Comparison of ENCODE assay signal across 10 cellular contexts in genomic region chr6:56524891-56525703, GRCh38.
DNase-seq lines count a peak whose midpoint lies in the region; ATAC-seq and TF ChIP-seq lines count a peak whose summit lies in the region.
"Had no signal": no experiment of that assay in that cellular context is flagged by ENCODE, and none has a peak within 500 bp of the region (broad histone marks: within the 10 kb centered on the region; RNA-seq: fewer than 3 reads in every experiment).

No MANE protein-coding gene starts in this region.

- BruUV-seq in PC-9 (replicated peaks; lab: Mats Ljungman, UMichigan), result no TSS peak

- peak; percentile 68 to 89 for ATAC-seq in left cardiac atrium
- ATAC-seq in HG02763 (IDR thresholded peaks at IDR 0.05; ENCODE audit: unreplicated experiment), result no peak
- ATAC-seq in GM21619 (IDR thresholded peaks at IDR 0.05; ENCODE audit: unreplicated experiment), result no peak

- POLR2A ChIA-PET in RWPE1 (lab: Yijun Ruan, JAX; ENCODE audit: low non-redundant PET) (no interaction called here), PC-9 (lab: Charles Lee; ENCODE audit: unreplicated experiment) (interaction anchor here (0.6 kb wide), 1 partner anchor 944 kb away, joined by 5 read pairs; no protein-coding TSS in a partner anchor)

- H3K9me2 ChIP-seq in PC-9 (ENCODE audit: insufficient read depth), result no peaks in the 10 kb centered on the region

- H3K27me3 ChIP-seq in PC-9 (ENCODE audit: insufficient read depth, low read depth), result no peaks in the 10 kb centered on the region

- no peaks in the 10 kb centered on the region for H3K79me2 ChIP-seq in PC-9 (ENCODE audit: low read depth)

- DNase-seq in EL (peak; percentile 93), left cardiac atrium (no peak), skeletal muscle cell (ENCODE audit: low read depth) (peak; percentile 91), RWPE1 (ENCODE audit: low spot score) (no peak), PC-9 (no peak)
- DNase-seq: activated CD4-positive, alpha-beta T cell treated with anti-CD3 and anti-CD28 coated beads for 1 hour; cortex of kidney had no signal

- no peaks in the 10 kb centered on the region for H3K4me1 ChIP-seq in PC-9 (replicated peaks; ENCODE audit: insufficient read depth)

- no peaks in the 10 kb centered on the region; the same call in 1 of the 2 replicates for H4K20me1 ChIP-seq in PC-9 (ENCODE audit: insufficient read depth)

- H3F3A ChIP-seq in PC-9 (ENCODE audit: insufficient read depth, low read depth), result no peaks in the 10 kb centered on the region; the same call in 1 of the 2 replicates

- CTCF ChIA-PET in RWPE1 (lab: Yijun Ruan, JAX), result interaction anchor here (0.5 to 1.0 kb wide), 3 partner anchors 17 to 50 kb away, joined by 3 to 5 read pairs (median 3); no protein-coding TSS in a partner anchor
- CTCF ChIA-PET in PC-9 (lab: Charles Lee), result no interaction called here

- intact Hi-C loops in left cardiac atrium (cut with DNase I) (no loop called here), PC-9 (cut with micrococcal nuclease; ENCODE audit: unreplicated experiment) (no loop called here)

- no peak for TF ChIP-seq CTCF in RWPE1 (conservative IDR thresholded peaks at IDR 0.05; ENCODE audit: low read depth)
- no peak for TF ChIP-seq CTCF in PC-9 (conservative IDR thresholded peaks at IDR 0.05)

- H3K9me3 ChIP-seq in PC-9 (ENCODE audit: insufficient read depth, low read depth), result no peaks in the 10 kb centered on the region

- H3K4me3 ChIP-seq in skeletal muscle cell (ENCODE audit: low read depth, low read length), result no peak overlapping the region
- no peak overlapping the region for H3K4me3 ChIP-seq in PC-9

- H3K36me3 ChIP-seq in PC-9 (ENCODE audit: low read depth), result peaks cover 20% of the 10 kb centered on the region

- H2AFZ ChIP-seq in PC-9, result no peak overlapping the region

- no peak overlapping the region for H3K4me2 ChIP-seq in PC-9

- H3K27ac ChIP-seq in angular gyrus (ENCODE audit: low read depth, low read length) (peak overlapping the region; percentile 64), RWPE1 (no peak overlapping the region), PC-9 (no peak overlapping the region)

Comparison
In these comparisons a context has a peak if more than half of its experiments do, and no peak if none do; other contexts are left out.
1. DNase-seq: peak in EL (single experiment) and skeletal muscle cell (single experiment); none in left cardiac atrium (single experiment), RWPE1 (single experiment) and PC-9 (0 of 2).
2. ATAC-seq: peak in left cardiac atrium (2 of 2); none in HG02763 (single experiment) and GM21619 (single experiment).